ENCODE assay signal across 8 cellular contexts in the genomic region with DNA sequence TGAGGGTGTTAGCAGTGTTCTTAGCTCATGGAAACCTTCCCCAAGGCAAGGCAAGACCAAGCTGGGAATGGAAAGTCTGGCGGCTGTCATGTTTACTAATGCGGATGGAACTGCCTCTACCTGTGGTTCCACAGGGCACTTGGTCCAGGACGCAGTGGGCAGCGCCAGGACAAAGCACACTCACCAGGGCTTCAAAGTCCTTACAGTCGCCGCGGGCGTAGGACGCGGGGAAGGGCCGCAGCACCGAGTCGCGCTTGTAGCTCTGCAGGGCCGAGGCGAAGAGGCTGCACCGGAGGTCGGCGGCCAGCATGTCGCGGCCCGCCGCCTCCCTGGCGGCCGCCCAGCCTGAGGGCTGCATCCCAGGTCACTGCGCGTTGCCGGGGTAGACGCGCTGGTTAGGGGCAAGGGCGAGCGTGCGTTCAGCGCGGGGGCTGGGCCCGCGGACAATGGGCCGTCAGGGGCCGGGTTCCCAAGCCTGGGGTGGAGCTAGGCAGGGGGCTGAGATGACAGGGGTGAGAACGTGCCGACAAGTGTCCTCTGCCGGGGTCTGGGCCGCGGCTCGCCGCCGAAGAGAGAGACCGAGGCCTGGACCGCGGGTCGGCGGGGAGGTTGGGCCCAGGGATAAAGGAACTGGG. TPM values are rescaled to one million over a fixed set of nuclear protein-coding genes. Genes with fewer than 3 reads are reported as not detected.
A peak's percentile ranks its signal among the peaks of the same experiment; 100 is the strongest.
DNase-seq lines count a peak whose midpoint lies in the region; ATAC-seq, FAIRE-seq and TF ChIP-seq lines count a peak whose summit lies in the region.

No MANE protein-coding gene starts in this region.

- intact Hi-C loops in MCF 10A (cut with micrococcal nuclease), result no loop called here

- H3K4me1 Mint-ChIP-seq in MCF 10A (ENCODE audit: insufficient read depth, unreplicated experiment), result peaks cover 4% of the 10 kb centered on the region

- no TSS peak for BruUV-seq in MCF 10A (replicated peaks; lab: Mats Ljungman, UMichigan)

- H3K4me3 ChIP-seq in GM08714 (ENCODE audit: low read length), result peak overlapping the region; percentile 90
- H3K4me3 ChIP-seq in small intestine (ENCODE audit: low read depth in 1 of 2, low read length in 2 of 2), result peak overlapping the region; percentile 74 to 85

- no peaks in the 10 kb centered on the region for H3K9me3 Mint-ChIP-seq in MCF 10A (ENCODE audit: unreplicated experiment)

- peak; percentile 18 for ATAC-seq in HG02623 (IDR thresholded peaks at IDR 0.05; ENCODE audit: unreplicated experiment)

- H3K27ac Mint-ChIP-seq in MCF 10A (ENCODE audit: low read depth, unreplicated experiment), result peak overlapping the region; percentile 39

- 0 to 1% (median 1%) methylated on average over 35 to 52 of the region's 52 CpGs for WGBS in small intestine, 3 donors

- H3K27ac ChIP-seq in 22Rv1, result peak overlapping the region; percentile 91
- H3K27ac ChIP-seq in small intestine (ENCODE audit: low read depth in 1 of 2, low read length in 1 of 2), result peak overlapping the region; percentile 87 to 94

- H3K4me1 ChIP-seq in small intestine (ENCODE audit: control insufficient read depth in 2 of 2, insufficient read depth in 1 of 2, low read depth in 1 of 2, low read length in 1 of 2), result no peaks in the 10 kb centered on the region

- peak overlapping the region; percentile 79 for H3K4me3 Mint-ChIP-seq in MCF 10A (ENCODE audit: unreplicated experiment)

- FAIRE-seq in small intestine (lab: Jason Lieb, UNC), result no peak

- no peaks in the 10 kb centered on the region for H3K27me3 ChIP-seq in small intestine (ENCODE audit: control insufficient read depth in 2 of 2, insufficient read depth in 2 of 2, low read length in 2 of 2)

- TF ChIP-seq CTCF in 22Rv1 (IDR thresholded peaks at IDR 0.05) (no peak), MCF 10A (IDR thresholded peaks at IDR 0.05; ENCODE audit: unreplicated experiment) (no peak)

- POLR2A ChIA-PET in MCF 10A (lab: Yijun Ruan, JAX), result interaction anchor here (0.7 to 4.2 kb wide), 23 partner anchors 8 to 1415 kb away, joined by 3 to 83 read pairs (median 5); a partner anchor contains a TSS

- H3K9me3 ChIP-seq in small intestine (ENCODE audit: control insufficient read depth, low read depth), result no peaks in the 10 kb centered on the region

- H3K27me3 Mint-ChIP-seq in MCF 10A (ENCODE audit: insufficient read depth, unreplicated experiment), result no peaks in the 10 kb centered on the region

- no peaks in the 10 kb centered on the region for H3K36me3 Mint-ChIP-seq in MCF 10A (ENCODE audit: insufficient read depth, unreplicated experiment)

- DNase-seq in NCI-H2171 (lab: John Stamatoyannopoulos, UW), result peak; percentile 4
- DNase-seq in MCF 10A (ENCODE audit: unreplicated experiment), result peak; percentile 40
- DNase-seq in islet precursor cell, result peak; percentile 85
- DNase-seq in small intestine, result peak; percentile 72
- DNase-seq in NOMO-1 treated with DMSO at 0.1 percent for 48 hours (lab: John Stamatoyannopoulos, UW; ENCODE audit: unreplicated experiment), result no peak

- CTCF ChIA-PET in MCF 10A (lab: Yijun Ruan, JAX), result interaction anchor here (0.6 to 4.7 kb wide), 11 partner anchors 8 to 507 kb away, joined by 3 to 53 read pairs (median 4); a partner anchor contains a TSS

- no peaks in the 10 kb centered on the region for H3K36me3 ChIP-seq in small intestine (ENCODE audit: control insufficient read depth in 2 of 2, insufficient read depth in 2 of 2, low read length in 2 of 2)

RNA-seq across cellular contexts. Expression of a gene that starts 0.5 kb away (rescaled TPM):
- total RNA-seq in MCF 10A (2022), result 5.9 and 6.1 TPM in 2 replicates
- polyA plus RNA-seq in small intestine, result 1 to 10 TPM; 6.5 to 9.0 (median 8.9) TPM

RNA-seq across cellular contexts. Expression of a gene that starts 9.7 kb away (rescaled TPM):
- not detected in 2 replicates for total RNA-seq in MCF 10A (2022)
- polyA plus RNA-seq in small intestine, result not detected

RNA-seq across cellular contexts. Expression of a gene that starts 18.3 kb away (rescaled TPM):
- not detected in 2 replicates for total RNA-seq in MCF 10A (2022)
- not detected for polyA plus RNA-seq in small intestine
